In the genomic region with DNA sequence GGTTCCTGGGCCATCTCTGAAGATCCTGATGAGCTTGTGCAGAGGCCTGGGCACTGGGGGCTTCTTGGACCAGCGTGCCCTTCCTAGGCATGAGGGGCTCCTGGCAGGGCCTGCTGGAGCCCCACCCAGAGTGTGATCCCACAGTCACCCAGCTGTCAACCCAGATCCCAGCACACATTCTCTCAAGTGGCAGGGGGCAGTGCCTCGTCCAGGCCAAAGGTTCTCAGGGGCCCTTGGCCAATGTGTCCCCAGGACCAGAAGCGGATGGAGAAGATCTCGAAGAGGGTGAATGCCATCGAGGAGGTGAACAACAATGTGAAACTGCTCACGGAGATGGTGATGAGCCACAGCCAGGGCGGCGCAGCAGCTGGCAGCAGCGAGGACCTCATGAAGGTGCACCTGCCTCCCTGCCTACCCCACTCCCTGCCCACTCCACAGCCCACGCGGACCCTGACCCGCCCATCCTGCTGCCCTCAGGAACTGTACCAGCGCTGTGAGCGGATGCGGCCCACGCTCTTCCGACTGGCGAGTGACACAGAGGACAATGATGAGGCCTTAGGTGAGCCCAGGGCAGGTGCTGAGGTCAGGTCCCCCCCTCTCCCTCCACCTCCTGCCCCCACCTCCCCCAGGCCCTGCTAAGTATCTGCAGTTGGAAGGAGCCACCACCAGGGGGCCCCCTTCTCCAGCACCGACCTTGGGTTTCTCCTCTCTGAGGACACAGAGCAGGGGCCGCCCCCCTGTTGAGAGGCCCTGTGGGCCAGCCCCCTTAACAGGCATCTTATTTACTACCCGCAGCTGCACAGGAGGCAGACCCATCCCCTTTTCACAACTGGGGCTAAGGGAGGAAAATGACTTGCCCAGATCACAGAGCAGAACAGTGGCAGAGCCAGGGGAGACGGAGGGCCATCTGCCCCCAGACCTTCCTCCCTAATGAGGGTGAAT, we compare ENCODE assay signal across 8 cellular contexts. TPM values are rescaled to one million over a fixed set of nuclear protein-coding genes. Genes with fewer than 3 reads are reported as not detected.
DNase-seq lines count a peak whose midpoint lies in the region; ATAC-seq and TF ChIP-seq lines count a peak whose summit lies in the region.

No MANE protein-coding gene starts in this region.

- BruUV-seq in Panc1 (replicated peaks; lab: Mats Ljungman, UMichigan): no TSS peak

- intact Hi-C loops in Panc1 (cut with micrococcal nuclease; ENCODE audit: unreplicated experiment): no loop called here
- intact Hi-C loops in vagina (cut with DNase I): no loop called here

- DNase-seq in AG08396 (ENCODE audit: low spot score): peak; percentile 82
- no peak for DNase-seq in Panc1 (ENCODE audit: low read depth, low spot score)
- peak; percentile 65 to 66 for DNase-seq in activated T-helper 1 cell treated with anti-CD3 and anti-CD28 coated beads, Interleukin-2, amount 50 U/mL, for 16 hours (ENCODE audit: low read depth in 1 of 2, low spot score in 1 of 2)
- DNase-seq in fibroblast of mammary gland (ENCODE audit: low read depth): peak; percentile 49
- DNase-seq in osteocyte (ENCODE audit: extremely low spot score, unreplicated experiment): peak; percentile 90
- DNase-seq in vagina (ENCODE audit: extremely low spot score in 2 of 2): no peak
- no peak for DNase-seq in DMS114 treated with DMSO at 0.1 percent for 48 hours (lab: John Stamatoyannopoulos, UW; ENCODE audit: unreplicated experiment)

- H3K4me1 Mint-ChIP-seq in osteocyte (ENCODE audit: unreplicated experiment): peaks cover 7% of the 10 kb centered on the region

- H3K9me3 ChIP-seq in Panc1 (ENCODE audit: control insufficient read depth, insufficient read depth, low read depth, low read length) (no peaks in the 10 kb centered on the region), vagina (no peaks in the 10 kb centered on the region)

- no peak for TF ChIP-seq POLR2A in vagina (IDR thresholded peaks at IDR 0.05)

- CTCF ChIA-PET in Panc1 (lab: Charles Lee): no interaction called here

- ATAC-seq in GM18907 (IDR thresholded peaks at IDR 0.05; ENCODE audit: unreplicated experiment) (peak; percentile 44), Panc1 (peak; percentile 77)

- no peaks in the 10 kb centered on the region for H3K27me3 Mint-ChIP-seq in osteocyte (ENCODE audit: unreplicated experiment)

- H3K27ac ChIP-seq in Panc1 (ENCODE audit: low read length) (no peak overlapping the region), vagina (peak overlapping the region; percentile 60)

- TF ChIP-seq CTCF in Panc1 (IDR thresholded peaks at IDR 0.05): peak; percentile 91
- TF ChIP-seq CTCF in fibroblast of mammary gland (conservative IDR thresholded peaks at IDR 0.05; ENCODE audit: control insufficient read depth, insufficient read depth, low read depth, low read length): peak; percentile 60
- TF ChIP-seq CTCF in osteocyte (IDR thresholded peaks at IDR 0.05): peak; percentile 86
- peak; percentile 41 to 68 (median 54) for TF ChIP-seq CTCF in vagina (IDR thresholded peaks at IDR 0.05)

- H3K4me3 ChIP-seq in Panc1 (ENCODE audit: low read depth in 2 of 2, low read length in 2 of 2): no peak overlapping the region
- no peak overlapping the region for H3K4me3 ChIP-seq in fibroblast of mammary gland (ENCODE audit: control insufficient read depth, low read depth, low read length)
- H3K4me3 ChIP-seq in vagina: no peak overlapping the region

- H3K27ac Mint-ChIP-seq in osteocyte (ENCODE audit: unreplicated experiment): no peak overlapping the region

- no peaks in the 10 kb centered on the region for H3K27me3 ChIP-seq in Panc1 (ENCODE audit: control insufficient read depth, insufficient read depth, low read length)
- no peaks in the 10 kb centered on the region for H3K27me3 ChIP-seq in vagina

- H3K36me3 ChIP-seq in Panc1 (ENCODE audit: control insufficient read depth, insufficient read depth, low read length) (no peaks in the 10 kb centered on the region), vagina (peaks cover 0 to 6% of the 10 kb centered on the region in 2 donors)

- in situ Hi-C loops in Panc1 (cut with HindIII; ENCODE audit: low pct_unique_long_range_greater_than_20kb, low sequenced_read_pairs): no loop called here

- POLR2A ChIA-PET in Panc1 (lab: Charles Lee): no interaction called here

- no peaks in the 10 kb centered on the region for H3K4me1 ChIP-seq in Panc1 (ENCODE audit: control insufficient read depth, insufficient read depth, low read length)
- H3K4me1 ChIP-seq in vagina: peaks cover 39% of the 10 kb centered on the region

- H3K4me3 Mint-ChIP-seq in osteocyte (ENCODE audit: unreplicated experiment): no peak overlapping the region

- no peaks in the 10 kb centered on the region for H3K9me3 Mint-ChIP-seq in osteocyte (ENCODE audit: unreplicated experiment)

- peaks cover 2% of the 10 kb centered on the region for H3K36me3 Mint-ChIP-seq in osteocyte (ENCODE audit: unreplicated experiment)

RNA-seq across cellular contexts. Expression of gene GGA1, which starts 14.7 kb away (rescaled TPM):
- total RNA-seq in Panc1 (2021; ENCODE audit: unreplicated experiment) (45.4 TPM), osteocyte (50.0 and 56.1 TPM in 2 replicates), vagina (45.7 TPM)
- 42.9 TPM for polyA plus RNA-seq in Panc1 (2012; ENCODE audit: insufficient read length)

RNA-seq across cellular contexts. Expression of gene SH3BP1, which starts 16.1 kb away (rescaled TPM):
- total RNA-seq in Panc1 (2021; ENCODE audit: unreplicated experiment): 6.8 TPM
- polyA plus RNA-seq in Panc1 (2012; ENCODE audit: insufficient read length): 6.8 TPM
- total RNA-seq in osteocyte: 6.9 and 8.3 TPM in 2 replicates
- total RNA-seq in vagina: 34.1 TPM

RNA-seq across cellular contexts. Expression of gene PDXP, which starts 35.2 kb away (rescaled TPM):
- 17.6 TPM for total RNA-seq in Panc1 (2021; ENCODE audit: unreplicated experiment)
- 14.6 TPM for polyA plus RNA-seq in Panc1 (2012; ENCODE audit: insufficient read length)
- total RNA-seq in osteocyte: 16.5 and 16.6 TPM in 2 replicates
- 6.4 TPM for total RNA-seq in vagina

RNA-seq across cellular contexts. Expression of gene LGALS2, which starts 43.5 kb away (rescaled TPM):
- total RNA-seq in Panc1 (2021; ENCODE audit: unreplicated experiment) (not detected), osteocyte (not detected in 2 replicates), vagina (not detected)
- not detected for polyA plus RNA-seq in Panc1 (2012; ENCODE audit: insufficient read length)

RNA-seq across cellular contexts. Expression of gene LGALS1, which starts 52.1 kb away (rescaled TPM):
- total RNA-seq in Panc1 (2021; ENCODE audit: unreplicated experiment): 1,518 TPM
- 2,763 TPM for polyA plus RNA-seq in Panc1 (2012; ENCODE audit: insufficient read length)
- 1,199 and 1,246 TPM in 2 replicates for total RNA-seq in osteocyte
- 1,638 TPM for total RNA-seq in vagina

Comparison
In these comparisons a context has a peak if more than half of its experiments do, and no peak if none do; other contexts are left out.
1. DNase-seq: peak in AG08396 (single experiment), activated T-helper 1 cell treated with anti-CD3 and anti-CD28 coated beads, Interleukin-2, amount 50 U/mL, for 16 hours (2 of 2), fibroblast of mammary gland (single experiment) and osteocyte (single experiment); none in Panc1 (single experiment), vagina (0 of 2) and DMS114 treated with DMSO at 0.1 percent for 48 hours (single experiment).
2. Peak in every context shown above with its lines, with median percentiles within 50 percentile points of each other: CTCF ChIP-seq.